ENCODE assay signal across 1 cellular context in genomic region chr9:94554439-94555331, GRCh38.
TF ChIP-seq lines count a peak whose summit lies in the region.

PCAT7 (plus strand) TSS chr9:94555083.

TF ChIP-seq in GM12878, 131 proteins besides CTCF, POLR2A, EP300 and RAD21 (continued from another document):
- no peak for TF ChIP-seq ELK1 (IDR thresholded peaks at IDR 0.05; ENCODE audit: low read depth, low read length)
- no peak for TF ChIP-seq ETV6 (conservative IDR thresholded peaks at IDR 0.05 in 1 of 2, IDR thresholded peaks at IDR 0.05 in 1 of 2; ENCODE audit: borderline replicate concordance in 1 of 2, low read depth in 1 of 2)
TF ChIP-seq in GM12878: peak in this region for 8.
